18 cellular contexts compared by ENCODE assay signal in the genomic region with DNA sequence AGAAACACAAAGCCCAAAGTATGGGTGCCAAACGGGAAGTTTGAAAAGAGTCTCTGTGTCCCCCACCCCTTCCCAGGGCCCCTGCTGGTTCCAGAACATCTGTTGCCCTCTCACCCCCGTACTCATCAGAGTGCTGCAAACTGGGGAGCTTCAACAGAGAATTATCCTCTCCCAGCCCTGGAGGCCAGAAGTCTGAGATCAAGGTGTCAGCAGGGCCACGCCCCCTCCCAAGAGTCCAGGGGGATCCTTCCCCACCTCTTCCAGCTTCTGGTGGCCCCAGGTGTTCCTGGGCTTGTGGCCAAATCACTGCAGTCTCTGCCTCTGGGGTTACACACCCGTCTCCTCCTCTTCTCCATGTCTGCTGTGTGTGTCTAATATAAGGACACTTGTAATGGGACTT.
"Had no signal": no experiment of that assay in that cellular context is flagged by ENCODE, and none has a peak within 500 bp of the region (broad histone marks: within the 10 kb centered on the region; RNA-seq: fewer than 3 reads in every experiment).

No MANE protein-coding gene starts in this region.

- H3K36me3 Mint-ChIP-seq: mesothelial cell of epicardium, natural killer cell, type B pancreatic cell had no signal

- H3K4me3 Mint-ChIP-seq: effector memory CD8-positive, alpha-beta T cell; memory B cell; mesothelial cell of epicardium; natural killer cell; neural progenitor cell had no signal

- H3K27ac Mint-ChIP-seq: effector memory CD8-positive, alpha-beta T cell; memory B cell; mesothelial cell of epicardium; natural killer cell had no signal

- H3K4me1 Mint-ChIP-seq: natural killer cell had no signal

- ATAC-seq: effector memory CD8-positive, alpha-beta T cell; foreskin keratinocyte; left cardiac atrium; natural killer cell; pancreas; right lobe of liver had no signal

- H3K9me3 Mint-ChIP-seq: memory B cell, natural killer cell, type B pancreatic cell had no signal

- DNase-seq: effector memory CD8-positive, alpha-beta T cell; foreskin keratinocyte; kidney; left cardiac atrium; left ventricle myocardium inferior; lower lobe of right lung; natural killer cell; occipital lobe; right lobe of liver; stimulated activated CD4-positive, alpha-beta T cell treated with anti-CD3 and anti-CD28 coated beads, Interleukin-2, amount 100 ng/mL, for 24 hours; stimulated activated CD4-positive, alpha-beta T cell treated with anti-CD3 and anti-CD28 coated beads, Interleukin-4, amount 100 ng/mL, for 4 hours; stimulated activated naive CD4-positive, alpha-beta T cell; thyroid gland had no signal

- H3K27me3 Mint-ChIP-seq: effector memory CD8-positive, alpha-beta T cell; memory B cell; type B pancreatic cell had no signal
